In the genomic region with DNA sequence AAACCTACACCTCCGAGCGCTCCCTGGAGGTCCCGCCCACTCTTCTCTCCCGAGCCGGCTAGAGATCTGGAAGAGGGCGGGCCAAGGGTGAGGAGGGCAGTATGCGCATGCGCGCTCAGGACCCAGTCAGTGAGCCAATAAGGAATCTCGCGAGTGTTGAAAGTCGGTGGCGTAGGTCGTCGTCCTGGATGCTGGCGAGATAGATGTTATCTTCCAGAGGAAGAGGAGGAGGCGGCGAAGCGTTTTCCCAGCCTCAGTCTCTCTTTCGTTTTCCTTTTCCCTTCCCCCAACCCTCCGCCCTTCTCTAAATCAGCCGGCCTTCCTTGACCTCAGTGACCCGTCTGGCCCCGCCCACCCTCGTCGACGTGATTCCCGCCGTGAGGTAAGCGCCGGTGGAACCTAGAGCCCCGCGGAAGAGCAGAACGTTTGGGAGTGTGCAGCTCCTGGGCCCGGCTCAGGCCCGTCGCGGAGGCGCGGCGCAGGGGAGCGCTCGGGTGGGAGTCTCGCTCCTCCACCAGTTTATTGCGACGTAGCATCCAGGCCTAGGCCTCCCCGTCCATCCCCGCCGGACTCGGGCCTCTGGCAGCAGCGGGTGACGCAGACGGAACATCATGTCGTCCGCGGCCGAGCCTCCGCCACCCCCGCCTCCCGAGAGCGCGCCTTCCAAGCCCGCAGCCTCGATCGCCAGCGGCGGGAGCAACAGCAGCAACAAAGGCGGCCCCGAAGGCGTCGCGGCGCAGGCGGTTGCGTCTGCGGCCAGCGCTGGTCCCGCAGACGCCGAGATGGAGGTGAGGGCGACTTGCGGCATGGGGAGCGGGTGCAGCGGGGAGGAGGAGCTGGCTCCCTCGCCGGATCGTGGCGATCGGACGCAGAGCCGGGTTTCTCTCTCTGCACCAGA, we compare ENCODE assay signal across 1 cellular context.
TF ChIP-seq lines count a peak whose summit lies in the region.

SMARCA5 (plus strand) TSS at position 389 of the 898 bp plus-strand sequence; CDS start at position 612, 223 bp downstream.

TF ChIP-seq in WTC11, 78 proteins besides CTCF, POLR2A, EP300 and RAD21 (continued from another document and continues in another):
- TF ChIP-seq, protein P1, sequence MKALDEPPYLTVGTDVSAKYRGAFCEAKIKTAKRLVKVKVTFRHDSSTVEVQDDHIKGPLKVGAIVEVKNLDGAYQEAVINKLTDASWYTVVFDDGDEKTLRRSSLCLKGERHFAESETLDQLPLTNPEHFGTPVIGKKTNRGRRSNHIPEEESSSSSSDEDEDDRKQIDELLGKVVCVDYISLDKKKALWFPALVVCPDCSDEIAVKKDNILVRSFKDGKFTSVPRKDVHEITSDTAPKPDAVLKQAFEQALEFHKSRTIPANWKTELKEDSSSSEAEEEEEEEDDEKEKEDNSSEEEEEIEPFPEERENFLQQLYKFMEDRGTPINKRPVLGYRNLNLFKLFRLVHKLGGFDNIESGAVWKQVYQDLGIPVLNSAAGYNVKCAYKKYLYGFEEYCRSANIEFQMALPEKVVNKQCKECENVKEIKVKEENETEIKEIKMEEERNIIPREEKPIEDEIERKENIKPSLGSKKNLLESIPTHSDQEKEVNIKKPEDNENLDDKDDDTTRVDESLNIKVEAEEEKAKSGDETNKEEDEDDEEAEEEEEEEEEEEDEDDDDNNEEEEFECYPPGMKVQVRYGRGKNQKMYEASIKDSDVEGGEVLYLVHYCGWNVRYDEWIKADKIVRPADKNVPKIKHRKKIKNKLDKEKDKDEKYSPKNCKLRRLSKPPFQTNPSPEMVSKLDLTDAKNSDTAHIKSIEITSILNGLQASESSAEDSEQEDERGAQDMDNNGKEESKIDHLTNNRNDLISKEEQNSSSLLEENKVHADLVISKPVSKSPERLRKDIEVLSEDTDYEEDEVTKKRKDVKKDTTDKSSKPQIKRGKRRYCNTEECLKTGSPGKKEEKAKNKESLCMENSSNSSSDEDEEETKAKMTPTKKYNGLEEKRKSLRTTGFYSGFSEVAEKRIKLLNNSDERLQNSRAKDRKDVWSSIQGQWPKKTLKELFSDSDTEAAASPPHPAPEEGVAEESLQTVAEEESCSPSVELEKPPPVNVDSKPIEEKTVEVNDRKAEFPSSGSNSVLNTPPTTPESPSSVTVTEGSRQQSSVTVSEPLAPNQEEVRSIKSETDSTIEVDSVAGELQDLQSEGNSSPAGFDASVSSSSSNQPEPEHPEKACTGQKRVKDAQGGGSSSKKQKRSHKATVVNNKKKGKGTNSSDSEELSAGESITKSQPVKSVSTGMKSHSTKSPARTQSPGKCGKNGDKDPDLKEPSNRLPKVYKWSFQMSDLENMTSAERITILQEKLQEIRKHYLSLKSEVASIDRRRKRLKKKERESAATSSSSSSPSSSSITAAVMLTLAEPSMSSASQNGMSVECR (CRISPR knock-in tag; IDR thresholded peaks at IDR 0.05; ENCODE audit: borderline replicate concordance): peak; percentile 87; the same call in 1 of the 2 replicates
- TF ChIP-seq AFF4 (CRISPR knock-in tag; IDR thresholded peaks at IDR 0.05; ENCODE audit: borderline replicate concordance) (peak; percentile 65; the same call in 1 of the 2 replicates), PREB (CRISPR knock-in tag; IDR thresholded peaks at IDR 0.05; ENCODE audit: borderline replicate concordance) (0 out of 2 replicates have a peak, but pooled peaks have one; percentile 52), ATF3 (CRISPR knock-in tag; conservative IDR thresholded peaks at IDR 0.05) (no peak), ZNF317 (CRISPR knock-in tag; IDR thresholded peaks at IDR 0.05; ENCODE audit: borderline replicate concordance, low read depth) (no peak), ETV6 (CRISPR knock-in tag; IDR thresholded peaks at IDR 0.05) (peak; percentile 91; the same call in 1 of the 2 replicates), IRF1 (CRISPR knock-in tag; IDR thresholded peaks at IDR 0.05) (peak; percentile 58; the same call in 1 of the 2 replicates), ZMAT4 (CRISPR knock-in tag; IDR thresholded peaks at IDR 0.05) (no peak), CREB1 (CRISPR knock-in tag; IDR thresholded peaks at IDR 0.05) (0 out of 2 replicates have a peak, but pooled peaks have one; percentile 30), TP53 (CRISPR knock-in tag; IDR thresholded peaks at IDR 0.05) (0 out of 2 replicates have a peak, but pooled peaks have one; percentile 66), ATF2 (CRISPR knock-in tag; IDR thresholded peaks at IDR 0.05; ENCODE audit: borderline replicate concordance, low read depth) (no peak), FOXK1 (CRISPR knock-in tag; IDR thresholded peaks at IDR 0.05) (peak; percentile 71; the same call in 1 of the 2 replicates), CREM (CRISPR knock-in tag; IDR thresholded peaks at IDR 0.05) (peak; percentile 69; the same call in 1 of the 2 replicates), NFYB (CRISPR knock-in tag; conservative IDR thresholded peaks at IDR 0.05; ENCODE audit: low read depth) (no peak), JUN (CRISPR knock-in tag; IDR thresholded peaks at IDR 0.05) (0 out of 2 replicates have a peak, but pooled peaks have one; percentile 47), ZBTB21 (CRISPR knock-in tag; IDR thresholded peaks at IDR 0.05; ENCODE audit: borderline replicate concordance) (0 out of 2 replicates have a peak, but pooled peaks have one; percentile 15), ZNF219 (CRISPR knock-in tag; IDR thresholded peaks at IDR 0.05; ENCODE audit: borderline replicate concordance) (peak; percentile 81; the same call in 1 of the 2 replicates), RORB (CRISPR knock-in tag; IDR thresholded peaks at IDR 0.05) (no peak), ERG (CRISPR knock-in tag; IDR thresholded peaks at IDR 0.05) (no peak), SMAD4 (CRISPR knock-in tag; IDR thresholded peaks at IDR 0.05) (peak; percentile 52; the same call in 1 of the 2 replicates), TEAD4 (CRISPR knock-in tag; IDR thresholded peaks at IDR 0.05) (0 out of 2 replicates have a peak, but pooled peaks have one; percentile 26), EMX1 (CRISPR knock-in tag; IDR thresholded peaks at IDR 0.05) (no peak), TEAD1 (CRISPR knock-in tag; IDR thresholded peaks at IDR 0.05) (peak; percentile 66; the same call in 1 of the 2 replicates)
- TF ChIP-seq, protein P2, sequence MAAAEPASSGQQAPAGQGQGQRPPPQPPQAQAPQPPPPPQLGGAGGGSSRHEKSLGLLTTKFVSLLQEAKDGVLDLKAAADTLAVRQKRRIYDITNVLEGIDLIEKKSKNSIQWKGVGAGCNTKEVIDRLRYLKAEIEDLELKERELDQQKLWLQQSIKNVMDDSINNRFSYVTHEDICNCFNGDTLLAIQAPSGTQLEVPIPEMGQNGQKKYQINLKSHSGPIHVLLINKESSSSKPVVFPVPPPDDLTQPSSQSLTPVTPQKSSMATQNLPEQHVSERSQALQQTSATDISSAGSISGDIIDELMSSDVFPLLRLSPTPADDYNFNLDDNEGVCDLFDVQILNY (CRISPR knock-in tag; IDR thresholded peaks at IDR 0.05): peak; percentile 77; the same call in 1 of the 2 replicates
- TF ChIP-seq, protein P3, sequence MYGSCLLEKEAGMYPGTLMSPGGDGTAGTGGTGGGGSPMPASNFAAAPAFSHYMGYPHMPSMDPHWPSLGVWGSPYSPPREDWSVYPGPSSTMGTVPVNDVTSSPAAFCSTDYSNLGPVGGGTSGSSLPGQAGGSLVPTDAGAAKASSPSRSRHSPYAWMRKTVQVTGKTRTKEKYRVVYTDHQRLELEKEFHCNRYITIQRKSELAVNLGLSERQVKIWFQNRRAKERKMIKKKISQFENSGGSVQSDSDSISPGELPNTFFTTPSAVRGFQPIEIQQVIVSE (CRISPR knock-in tag; IDR thresholded peaks at IDR 0.05; ENCODE audit: borderline replicate concordance): no peak
- TF ChIP-seq, protein P4, sequence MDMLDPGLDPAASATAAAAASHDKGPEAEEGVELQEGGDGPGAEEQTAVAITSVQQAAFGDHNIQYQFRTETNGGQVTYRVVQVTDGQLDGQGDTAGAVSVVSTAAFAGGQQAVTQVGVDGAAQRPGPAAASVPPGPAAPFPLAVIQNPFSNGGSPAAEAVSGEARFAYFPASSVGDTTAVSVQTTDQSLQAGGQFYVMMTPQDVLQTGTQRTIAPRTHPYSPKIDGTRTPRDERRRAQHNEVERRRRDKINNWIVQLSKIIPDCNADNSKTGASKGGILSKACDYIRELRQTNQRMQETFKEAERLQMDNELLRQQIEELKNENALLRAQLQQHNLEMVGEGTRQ (CRISPR knock-in tag; IDR thresholded peaks at IDR 0.05): no peak
- TF ChIP-seq, protein P5, sequence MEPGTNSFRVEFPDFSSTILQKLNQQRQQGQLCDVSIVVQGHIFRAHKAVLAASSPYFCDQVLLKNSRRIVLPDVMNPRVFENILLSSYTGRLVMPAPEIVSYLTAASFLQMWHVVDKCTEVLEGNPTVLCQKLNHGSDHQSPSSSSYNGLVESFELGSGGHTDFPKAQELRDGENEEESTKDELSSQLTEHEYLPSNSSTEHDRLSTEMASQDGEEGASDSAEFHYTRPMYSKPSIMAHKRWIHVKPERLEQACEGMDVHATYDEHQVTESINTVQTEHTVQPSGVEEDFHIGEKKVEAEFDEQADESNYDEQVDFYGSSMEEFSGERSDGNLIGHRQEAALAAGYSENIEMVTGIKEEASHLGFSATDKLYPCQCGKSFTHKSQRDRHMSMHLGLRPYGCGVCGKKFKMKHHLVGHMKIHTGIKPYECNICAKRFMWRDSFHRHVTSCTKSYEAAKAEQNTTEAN (CRISPR knock-in tag; IDR thresholded peaks at IDR 0.05): 0 out of 2 replicates have a peak, but pooled peaks have one; percentile 21
- TF ChIP-seq, protein P6, sequence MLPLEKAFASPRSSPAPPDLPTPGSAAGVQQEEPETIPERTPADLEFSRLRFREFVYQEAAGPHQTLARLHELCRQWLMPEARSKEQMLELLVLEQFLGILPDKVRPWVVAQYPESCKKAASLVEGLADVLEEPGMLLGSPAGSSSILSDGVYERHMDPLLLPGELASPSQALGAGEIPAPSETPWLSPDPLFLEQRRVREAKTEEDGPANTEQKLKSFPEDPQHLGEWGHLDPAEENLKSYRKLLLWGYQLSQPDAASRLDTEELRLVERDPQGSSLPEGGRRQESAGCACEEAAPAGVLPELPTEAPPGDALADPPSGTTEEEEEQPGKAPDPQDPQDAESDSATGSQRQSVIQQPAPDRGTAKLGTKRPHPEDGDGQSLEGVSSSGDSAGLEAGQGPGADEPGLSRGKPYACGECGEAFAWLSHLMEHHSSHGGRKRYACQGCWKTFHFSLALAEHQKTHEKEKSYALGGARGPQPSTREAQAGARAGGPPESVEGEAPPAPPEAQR (CRISPR knock-in tag; IDR thresholded peaks at IDR 0.05): no peak
